ENCODE assay signal across 8 cellular contexts in genomic region chr1:24384251-24385090, GRCh38. TPM values are rescaled to one million over a fixed set of nuclear protein-coding genes. Genes with fewer than 3 reads are reported as not detected.
A peak's percentile ranks its signal among the peaks of the same experiment; 100 is the strongest.
DNase-seq lines count a peak whose midpoint lies in the region; ATAC-seq and TF ChIP-seq lines count a peak whose summit lies in the region.

No MANE protein-coding gene starts in this region.

- H3K4me3 ChIP-seq in RWPE2 (ENCODE audit: severe bottlenecking), result no peak overlapping the region

- DNase-seq in AG08396 (ENCODE audit: low spot score) (peak; percentile 66), RWPE2 (ENCODE audit: low spot score) (no peak), fibroblast of gingiva (ENCODE audit: low read depth) (peak; percentile 79), SK-N-DZ (ENCODE audit: low spot score) (no peak), NCI-H69 (lab: John Stamatoyannopoulos, UW) (no peak)
- DNase-seq in stimulated activated CD8-positive, alpha-beta memory T cell treated with anti-CD3 and anti-CD28 coated beads, Interleukin-4, amount 100 ng/mL, for 48 hours, result peak; percentile 67

- peaks cover 63% of the 10 kb centered on the region for H3K4me1 ChIP-seq in RWPE2 (ENCODE audit: insufficient read depth, poor library complexity, severe bottlenecking)

- peak overlapping the region; percentile 99 for H3K27ac ChIP-seq in RWPE2 (ENCODE audit: poor library complexity, severe bottlenecking)

- no peak for TF ChIP-seq CTCF in RWPE2 (IDR thresholded peaks at IDR 0.05; ENCODE audit: poor library complexity, severe bottlenecking)

- no peaks in the 10 kb centered on the region for H3K9me3 ChIP-seq in RWPE2 (ENCODE audit: severe bottlenecking)

- peaks cover 11% of the 10 kb centered on the region for H3K36me3 ChIP-seq in RWPE2 (ENCODE audit: low read depth)

- ATAC-seq in GM19395 (IDR thresholded peaks at IDR 0.05; ENCODE audit: unreplicated experiment), result peak; percentile 76
- peak; percentile 52 for ATAC-seq in RWPE2 (ENCODE audit: low read depth)
- no peak for ATAC-seq in HG03045 (IDR thresholded peaks at IDR 0.05; ENCODE audit: unreplicated experiment)

- H3K27me3 ChIP-seq in RWPE2 (ENCODE audit: insufficient read depth, poor library complexity, severe bottlenecking), result no peaks in the 10 kb centered on the region

RNA-seq across cellular contexts. Expression of gene STPG1, which starts 29.1 kb away (rescaled TPM):
- polyA plus RNA-seq in SK-N-DZ (2014; cell fraction: cytosol; rRNA removed), result 3.5 and 4.0 TPM in 2 replicates
- 0.99 and 2.4 TPM in 2 replicates for polyA plus RNA-seq in SK-N-DZ (2014; cell fraction: nucleus; rRNA removed)

RNA-seq across cellular contexts. Expression of gene NIPAL3, which starts 31.1 kb away (rescaled TPM):
- polyA plus RNA-seq in SK-N-DZ (2014; cell fraction: cytosol; rRNA removed), result 11.7 and 12.2 TPM in 2 replicates
- polyA plus RNA-seq in SK-N-DZ (2014; cell fraction: nucleus; rRNA removed), result 4.4 and 5.4 TPM in 2 replicates

Comparison
In these comparisons a context has a peak if more than half of its experiments do, and no peak if none do; other contexts are left out.
1. DNase-seq: peak in AG08396 (single experiment), fibroblast of gingiva (single experiment) and stimulated activated CD8-positive, alpha-beta memory T cell treated with anti-CD3 and anti-CD28 coated beads, Interleukin-4, amount 100 ng/mL, for 48 hours (single experiment); none in RWPE2 (single experiment), SK-N-DZ (single experiment) and NCI-H69 (single experiment).